Comparison of ENCODE assay signal across 8 cellular contexts in the genomic region with DNA sequence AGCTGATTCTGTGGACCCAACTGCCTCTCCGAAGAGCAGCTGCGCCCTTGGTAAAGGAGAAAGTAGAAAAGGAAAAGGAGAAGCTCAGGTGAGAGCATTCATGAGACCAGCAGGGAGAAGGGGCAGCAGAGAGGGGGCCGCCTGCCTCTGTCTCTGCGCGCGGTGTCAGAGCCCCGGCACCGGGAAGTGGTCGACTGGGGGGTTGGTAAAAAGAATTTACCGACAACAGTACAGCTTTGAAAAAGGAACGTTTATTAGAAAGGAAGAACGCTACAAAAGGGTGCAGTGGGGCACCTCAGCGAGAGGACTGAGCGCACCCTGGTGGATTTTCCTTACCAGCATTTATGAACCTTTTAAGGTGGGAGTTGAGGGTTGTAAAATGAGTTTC.
DNase-seq lines count a peak whose midpoint lies in the region; ATAC-seq and TF ChIP-seq lines count a peak whose summit lies in the region.

No MANE protein-coding gene starts in this region.

- H3K9me3 Mint-ChIP-seq in naive thymus-derived CD4-positive, alpha-beta T cell: no peaks in the 10 kb centered on the region

- peaks cover 3% of the 10 kb centered on the region for H3K4me1 ChIP-seq in effector memory CD4-positive, alpha-beta T cell (ENCODE audit: control insufficient read depth, insufficient read depth, low read length, poor library complexity, severe bottlenecking)
- H3K4me1 ChIP-seq in naive thymus-derived CD4-positive, alpha-beta T cell (ENCODE audit: control insufficient read depth in 2 of 2, insufficient read depth in 2 of 2, low read length in 2 of 2): peaks cover 0 to 14% of the 10 kb centered on the region in 2 donors
- no peaks in the 10 kb centered on the region for H3K4me1 ChIP-seq in upper lobe of right lung

- no peaks in the 10 kb centered on the region for H3K27me3 ChIP-seq in effector memory CD4-positive, alpha-beta T cell (replicated peaks; ENCODE audit: control insufficient read depth, insufficient read depth, low read length, poor library complexity, severe bottlenecking)
- no peaks in the 10 kb centered on the region for H3K27me3 ChIP-seq in naive thymus-derived CD4-positive, alpha-beta T cell (ENCODE audit: control insufficient read depth in 2 of 2, insufficient read depth in 2 of 2, low read length in 2 of 2)
- no peaks in the 10 kb centered on the region for H3K27me3 ChIP-seq in upper lobe of right lung

- POLR2A ChIA-PET in naive thymus-derived CD4-positive, alpha-beta T cell (lab: Charles Lee): interaction anchor here (0.6 to 2.1 kb wide), 8 partner anchors 19 to 945 kb away, joined by 3 to 6 read pairs (median 4); partner anchors contain the start of genes AK9, CD164, CDC40 and CEP57L1

- H3K27me3 Mint-ChIP-seq in naive thymus-derived CD4-positive, alpha-beta T cell: no peaks in the 10 kb centered on the region

- H3K9me3 ChIP-seq in effector memory CD4-positive, alpha-beta T cell (ENCODE audit: control insufficient read depth, low read length): no peaks in the 10 kb centered on the region
- H3K9me3 ChIP-seq in naive thymus-derived CD4-positive, alpha-beta T cell (ENCODE audit: control insufficient read depth in 2 of 3, low read length in 3 of 3): no peaks in the 10 kb centered on the region
- H3K9me3 ChIP-seq in upper lobe of right lung: no peaks in the 10 kb centered on the region

- peak overlapping the region; percentile 89 to 97 (median 90) for H3K4me3 Mint-ChIP-seq in naive thymus-derived CD4-positive, alpha-beta T cell

- no peaks in the 10 kb centered on the region for H3K36me3 Mint-ChIP-seq in naive thymus-derived CD4-positive, alpha-beta T cell

- DNase-seq in SIG-M5 treated with dmso at 0.1 percent for 504 hours (lab: John Stamatoyannopoulos, UW; ENCODE audit: unreplicated experiment): peak; percentile 77
- DNase-seq in SIG-M5 (lab: John Stamatoyannopoulos, UW): no peak
- DNase-seq in NCI-H2081 (lab: John Stamatoyannopoulos, UW): peak; percentile 61 to 62
- peak; percentile 16 for DNase-seq in activated CD4-positive, alpha-beta T cell treated with anti-CD3 and anti-CD28 coated beads, Interleukin-2, amount 50 U/mL, for 1 hour
- DNase-seq in effector memory CD4-positive, alpha-beta T cell: peak in 2 of 3 donors; percentile 5 to 8
- DNase-seq in naive thymus-derived CD4-positive, alpha-beta T cell: peak; percentile 24 to 61 (median 54)
- peak; percentile 66 for DNase-seq in upper lobe of right lung

- TF ChIP-seq CTCF in upper lobe of right lung (IDR thresholded peaks at IDR 0.05): peak; percentile 30

- CTCF ChIA-PET in naive thymus-derived CD4-positive, alpha-beta T cell (lab: Charles Lee): interaction anchor here (0.6 to 2.8 kb wide), 40 partner anchors 9 to 1499 kb away, joined by 3 to 40 read pairs (median 5); partner anchors contain the start of genes CD164 and CDC40

- peak; percentile 52 for ATAC-seq in HG02981 (IDR thresholded peaks at IDR 0.05; ENCODE audit: unreplicated experiment)
- peak; percentile 71 for ATAC-seq in naive thymus-derived CD4-positive, alpha-beta T cell
- peak; percentile 58 for ATAC-seq in upper lobe of right lung

- peak overlapping the region; percentile 61 for H3K4me3 ChIP-seq in effector memory CD4-positive, alpha-beta T cell (ENCODE audit: insufficient read depth, low read depth, low read length, poor library complexity, severe bottlenecking)
- H3K4me3 ChIP-seq in naive thymus-derived CD4-positive, alpha-beta T cell (ENCODE audit: low read length): peak overlapping the region; percentile 54
- H3K4me3 ChIP-seq in upper lobe of right lung: peak overlapping the region; percentile 37

- H3K27ac ChIP-seq in effector memory CD4-positive, alpha-beta T cell (ENCODE audit: insufficient read depth, low read length, poor library complexity, severe bottlenecking): peak overlapping the region; percentile 53
- H3K27ac ChIP-seq in naive thymus-derived CD4-positive, alpha-beta T cell (ENCODE audit: low read depth, low read length): peak overlapping the region; percentile 53
- H3K27ac ChIP-seq in upper lobe of right lung: peak overlapping the region; percentile 58

- H3K36me3 ChIP-seq in effector memory CD4-positive, alpha-beta T cell (ENCODE audit: control insufficient read depth, insufficient read depth, low read length): no peaks in the 10 kb centered on the region
- no peaks in the 10 kb centered on the region for H3K36me3 ChIP-seq in naive thymus-derived CD4-positive, alpha-beta T cell (ENCODE audit: control insufficient read depth in 2 of 3, insufficient read depth in 3 of 3, low read length in 3 of 3)
- H3K36me3 ChIP-seq in upper lobe of right lung: no peaks in the 10 kb centered on the region

- intact Hi-C loops in naive thymus-derived CD4-positive, alpha-beta T cell (cut with micrococcal nuclease): loop anchor here (1.0 to 5.0 kb wide), 14 partner anchors 140 to 1498 kb away; partner anchors contain the start of genes AK9 (in 2 of the 2), CDC40 (in 2 of the 2), FIG4 (in 2 of the 2) and CEP57L1 (in 1 of the 2)
- intact Hi-C loops in upper lobe of right lung (cut with DNase I): loop anchor here (2.0 kb wide), 1 partner anchor 335 kb away; no protein-coding TSS in a partner anchor

- peak overlapping the region; percentile 80 to 98 (median 92) for H3K27ac Mint-ChIP-seq in naive thymus-derived CD4-positive, alpha-beta T cell

- peaks cover 9 to 17% (median 13%) of the 10 kb centered on the region in 7 donors for H3K4me1 Mint-ChIP-seq in naive thymus-derived CD4-positive, alpha-beta T cell
